In the genomic region with DNA sequence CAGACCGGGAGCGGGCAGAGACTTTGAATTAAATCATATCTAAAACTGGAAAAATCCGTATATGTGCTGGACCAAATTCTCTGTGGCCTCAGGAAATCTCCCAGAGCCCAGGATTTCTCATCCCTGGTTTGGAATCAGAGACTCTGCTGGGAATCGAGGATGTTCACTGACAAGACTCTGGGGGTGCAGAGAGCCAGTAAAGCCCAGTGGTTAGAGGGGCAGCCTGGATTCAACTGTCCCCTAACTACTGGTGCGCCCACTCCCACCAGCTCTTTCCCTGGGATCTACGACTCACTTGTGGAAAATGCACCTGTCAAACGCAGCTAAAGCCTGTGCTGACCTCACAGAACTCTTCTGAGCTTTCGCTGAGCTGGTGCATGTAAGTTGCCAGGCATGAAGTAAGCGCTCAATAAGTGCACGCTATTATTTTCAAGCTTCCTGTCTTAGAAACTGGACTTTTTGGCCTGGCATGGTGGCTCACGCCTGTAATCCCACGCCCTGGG, we compare ENCODE assay signal across 20 cellular contexts. TPM values are rescaled to one million over a fixed set of nuclear protein-coding genes. Genes with fewer than 3 reads are reported as not detected.
DNase-seq lines count a peak whose midpoint lies in the region; ATAC-seq, FAIRE-seq and TF ChIP-seq lines count a peak whose summit lies in the region.
"Had no signal": no experiment of that assay in that cellular context is flagged by ENCODE, and none has a peak within 500 bp of the region (broad histone marks: within the 10 kb centered on the region; RNA-seq: fewer than 3 reads in every experiment).

No MANE protein-coding gene starts in this region.

- H3K79me2 ChIP-seq in endothelial cell of umbilical vein (ENCODE audit: control insufficient read depth, insufficient read depth, low read length), result peaks cover 46% of the 10 kb centered on the region

- no peaks in the 10 kb centered on the region for H3K9me1 ChIP-seq in endothelial cell of umbilical vein (replicated peaks; ENCODE audit: control insufficient read depth, extremely low read depth, insufficient read depth, low read length)

- TF ChIP-seq CTCF in endothelial cell of umbilical vein (IDR thresholded peaks at IDR 0.05; ENCODE audit: extremely low read depth in 1 of 2, insufficient read depth in 1 of 2, low read depth in 1 of 2, low read length in 2 of 2) (no peak), nephron progenitor cell (IDR thresholded peaks at IDR 0.05) (no peak)

- no peak overlapping the region for H3K4me3 ChIP-seq in endothelial cell of umbilical vein (replicated peaks in 1 of 3; ENCODE audit: insufficient read depth in 1 of 3, low read depth in 1 of 3, low read length in 3 of 3)
- H3K4me3 ChIP-seq: GM12878, sigmoid colon had no signal

- no peak overlapping the region for H2AFZ ChIP-seq in endothelial cell of umbilical vein (ENCODE audit: low read depth, low read length)

- no peaks in the 10 kb centered on the region for H3K9me3 Mint-ChIP-seq in nephron progenitor cell
- H3K9me3 Mint-ChIP-seq: dendritic cell treated with granulocyte-macrophage colony-stimulating factor and Interleukin-4, amounts not matched to agents 40 ng/mL and 50 ng/mL, for 4 days; natural killer cell had no signal

- peak; percentile 8 for FAIRE-seq in endothelial cell of umbilical vein (lab: Jason Lieb, UNC)
- FAIRE-seq: astrocyte, GM12878 had no signal

- peak overlapping the region; percentile 13 for H3K9ac ChIP-seq in endothelial cell of umbilical vein (replicated peaks; ENCODE audit: extremely low read depth, insufficient read depth, low read length)

- ATAC-seq in HG03354 (IDR thresholded peaks at IDR 0.05; ENCODE audit: poor library complexity, severe bottlenecking, unreplicated experiment), result no peak
- ATAC-seq: GM12878, natural killer cell had no signal

- H3K9me3 ChIP-seq in endothelial cell of umbilical vein (replicated peaks; ENCODE audit: control insufficient read depth, insufficient read depth, low read length), result no peaks in the 10 kb centered on the region
- H3K9me3 ChIP-seq: esophagus squamous epithelium, sigmoid colon had no signal

- POLR2A ChIA-PET in endothelial cell of umbilical vein (lab: Charles Lee), result interaction anchor here (1.1 to 1.6 kb wide), 2 partner anchors 14 to 15 kb away, joined by 5 read pairs; no protein-coding TSS in a partner anchor

- peaks cover 6% of the 10 kb centered on the region for H3K4me1 Mint-ChIP-seq in nephron progenitor cell

- H3K4me2 ChIP-seq in endothelial cell of umbilical vein (ENCODE audit: insufficient read depth, low read length), result peak overlapping the region; percentile 45

- H4K20me1 ChIP-seq in endothelial cell of umbilical vein (replicated peaks; ENCODE audit: control insufficient read depth, extremely low read depth, insufficient read depth, low read length), result peaks cover 2% of the 10 kb centered on the region

- DNase-seq in DMS53 treated with DMSO at 0.1 percent for 48 hours (lab: John Stamatoyannopoulos, UW; ENCODE audit: unreplicated experiment) (peak; percentile 12), NCI-H226 (peak; percentile 31), endothelial cell of umbilical vein (ENCODE audit: low read depth, low spot score) (peak; percentile 42), nephron progenitor cell (no peak), NCI-H82 (lab: John Stamatoyannopoulos, UW) (no peak), HuH-7 (ENCODE audit: low spot score) (no peak), HK-2 (ENCODE audit: unreplicated experiment) (no peak)
- DNase-seq: activated CD4-positive, alpha-beta T cell treated with anti-CD3 and anti-CD28 coated beads for 48 hours; activated CD8-positive, alpha-beta memory T cell treated with anti-CD3 and anti-CD28 coated beads, Interleukin-2, amount 50 U/mL, for 4 hours; esophagus squamous epithelium; hippocampal formation; mammary epithelial cell; natural killer cell; NCI-H510A; sigmoid colon; T-helper 9 cell had no signal

- CTCF ChIA-PET in endothelial cell of umbilical vein (lab: Charles Lee), result interaction anchor here (0.7 to 2.6 kb wide), 7 partner anchors 12 to 252 kb away, joined by 3 to 16 read pairs (median 4); partner anchors contain the start of genes CDK9 and TOR2A

- peaks cover 12% of the 10 kb centered on the region for H3K4me1 ChIP-seq in endothelial cell of umbilical vein (ENCODE audit: control insufficient read depth, extremely low read depth, insufficient read depth, low read length)

- no peaks in the 10 kb centered on the region for H3K36me3 Mint-ChIP-seq in nephron progenitor cell (ENCODE audit: low read depth)

- H3K27me3 Mint-ChIP-seq in nephron progenitor cell (ENCODE audit: low read depth, poor library complexity), result peaks cover 75% of the 10 kb centered on the region
- H3K27me3 Mint-ChIP-seq: dendritic cell treated with granulocyte-macrophage colony-stimulating factor and Interleukin-4, amounts not matched to agents 40 ng/mL and 50 ng/mL, for 4 days had no signal

- intact Hi-C loops in endothelial cell of umbilical vein (cut with micrococcal nuclease), result loop anchor here (2.0 kb wide), 1 partner anchor 15 kb away; no protein-coding TSS in a partner anchor

- TF ChIP-seq POLR2A in endothelial cell of umbilical vein (IDR thresholded peaks at IDR 0.05; ENCODE audit: low read depth, low read length), result no peak

- H3K4me3 Mint-ChIP-seq in nephron progenitor cell, result peak overlapping the region; percentile 47
- H3K4me3 Mint-ChIP-seq: dendritic cell treated with granulocyte-macrophage colony-stimulating factor and Interleukin-4, amounts not matched to agents 40 ng/mL and 50 ng/mL, for 4 days; natural killer cell had no signal

- H3K27ac Mint-ChIP-seq in nephron progenitor cell, result no peak overlapping the region
- H3K27ac Mint-ChIP-seq: dendritic cell treated with granulocyte-macrophage colony-stimulating factor and Interleukin-4, amounts not matched to agents 40 ng/mL and 50 ng/mL, for 4 days; natural killer cell had no signal

- H3K27ac ChIP-seq in endothelial cell of umbilical vein (ENCODE audit: insufficient read depth, low read depth, low read length), result peak overlapping the region; percentile 29

- BruUV-seq in endothelial cell of umbilical vein (replicated peaks; lab: Mats Ljungman, UMichigan), result no TSS peak

- peaks cover 6 to 32% of the 10 kb centered on the region in 2 experiments for H3K36me3 ChIP-seq in endothelial cell of umbilical vein (ENCODE audit: control insufficient read depth in 2 of 2, extremely low read depth in 1 of 2, insufficient read depth in 2 of 2, low read length in 2 of 2)
- H3K36me3 ChIP-seq: sigmoid colon had no signal

- dilution Hi-C loops in endothelial cell of umbilical vein (cut with MboI; ENCODE audit: extremely low pct_ligation_motif_present, low sequenced_read_pairs), result no loop called here

- no peaks in the 10 kb centered on the region for H3K27me3 ChIP-seq in endothelial cell of umbilical vein (ENCODE audit: control insufficient read depth in 2 of 2, insufficient read depth in 2 of 2, low read length in 2 of 2)

RNA-seq across cellular contexts. Expression of gene TOR2A, which starts 20.5 kb away (rescaled TPM):
- total RNA-seq in endothelial cell of umbilical vein, result 17.1 and 19.3 TPM in 2 replicates
- polyA plus RNA-seq in endothelial cell of umbilical vein, result 23.9 and 28.8 TPM in 2 replicates
- polyA plus RNA-seq in endothelial cell of umbilical vein (2011; cell fraction: cytosol; rRNA removed), result 18.4 and 25.3 TPM in 2 replicates
- polyA plus RNA-seq in endothelial cell of umbilical vein (2011; cell fraction: nucleus; rRNA removed), result 16.0 and 18.0 TPM in 2 replicates
- polyA plus RNA-seq in endothelial cell of umbilical vein (2012), result 11.3 and 18.5 TPM in 2 replicates
- 5.2 and 5.8 TPM in 2 replicates for polyA minus RNA-seq in endothelial cell of umbilical vein
- polyA minus RNA-seq in endothelial cell of umbilical vein (2011; cell fraction: cytosol; rRNA and poly(A)+ RNA removed), result 16.5 TPM
- polyA minus RNA-seq in endothelial cell of umbilical vein (2011; cell fraction: nucleus; rRNA and poly(A)+ RNA removed), result 5.1 and 7.3 TPM in 2 replicates

RNA-seq across cellular contexts. Expression of gene SH2D3C, which starts 22.9 kb away (rescaled TPM):
- 95.0 and 102 TPM in 2 replicates for total RNA-seq in endothelial cell of umbilical vein
- 173 and 218 TPM in 2 replicates for polyA plus RNA-seq in endothelial cell of umbilical vein
- polyA plus RNA-seq in endothelial cell of umbilical vein (2011; cell fraction: cytosol; rRNA removed), result 61.4 and 68.1 TPM in 2 replicates
- polyA plus RNA-seq in endothelial cell of umbilical vein (2011; cell fraction: nucleus; rRNA removed), result 67.4 and 92.8 TPM in 2 replicates
- polyA plus RNA-seq in endothelial cell of umbilical vein (2012), result 42.8 and 49.4 TPM in 2 replicates
- 104 and 130 TPM in 2 replicates for polyA minus RNA-seq in endothelial cell of umbilical vein
- polyA minus RNA-seq in endothelial cell of umbilical vein (2011; cell fraction: cytosol; rRNA and poly(A)+ RNA removed), result not detected
- 45.1 and 63.7 TPM in 2 replicates for polyA minus RNA-seq in endothelial cell of umbilical vein (2011; cell fraction: nucleus; rRNA and poly(A)+ RNA removed)

RNA-seq across cellular contexts. Expression of gene CDK9, which starts 30.2 kb away (rescaled TPM):
- total RNA-seq in endothelial cell of umbilical vein, result 124 and 128 TPM in 2 replicates
- polyA plus RNA-seq in endothelial cell of umbilical vein, result 92.2 and 99.0 TPM in 2 replicates
- 50.0 and 61.0 TPM in 2 replicates for polyA plus RNA-seq in endothelial cell of umbilical vein (2011; cell fraction: cytosol; rRNA removed)
- polyA plus RNA-seq in endothelial cell of umbilical vein (2011; cell fraction: nucleus; rRNA removed), result 193 and 200 TPM in 2 replicates
- polyA plus RNA-seq in endothelial cell of umbilical vein (2012), result 76.9 and 94.3 TPM in 2 replicates
- polyA minus RNA-seq in endothelial cell of umbilical vein, result 88.4 and 92.9 TPM in 2 replicates
- 63.0 TPM for polyA minus RNA-seq in endothelial cell of umbilical vein (2011; cell fraction: cytosol; rRNA and poly(A)+ RNA removed)
- polyA minus RNA-seq in endothelial cell of umbilical vein (2011; cell fraction: nucleus; rRNA and poly(A)+ RNA removed), result 58.3 and 65.1 TPM in 2 replicates

RNA-seq across cellular contexts. Expression of gene TTC16, which starts 39.7 kb away (rescaled TPM):
- not detected in 2 replicates for total RNA-seq in endothelial cell of umbilical vein
- not detected in 2 replicates for polyA plus RNA-seq in endothelial cell of umbilical vein
- polyA plus RNA-seq in endothelial cell of umbilical vein (2011; cell fraction: cytosol; rRNA removed), result not detected in 2 replicates
- polyA plus RNA-seq in endothelial cell of umbilical vein (2011; cell fraction: nucleus; rRNA removed), result 0.05 TPM in 1 of 2 replicates, not detected in the other
- not detected in 2 replicates for polyA plus RNA-seq in endothelial cell of umbilical vein (2012)
- polyA minus RNA-seq in endothelial cell of umbilical vein, result not detected in 2 replicates
- polyA minus RNA-seq in endothelial cell of umbilical vein (2011; cell fraction: cytosol; rRNA and poly(A)+ RNA removed), result 0.31 TPM
- not detected in 2 replicates for polyA minus RNA-seq in endothelial cell of umbilical vein (2011; cell fraction: nucleus; rRNA and poly(A)+ RNA removed)
- total RNA-seq: astrocyte, GM12878, sigmoid colon had no signal

RNA-seq across cellular contexts. Expression of gene PTRH1, which starts 40.1 kb away (rescaled TPM):
- 19.6 and 25.1 TPM in 2 replicates for total RNA-seq in endothelial cell of umbilical vein
- 52.2 and 73.6 TPM in 2 replicates for polyA plus RNA-seq in endothelial cell of umbilical vein
- 23.6 and 31.1 TPM in 2 replicates for polyA plus RNA-seq in endothelial cell of umbilical vein (2011; cell fraction: cytosol; rRNA removed)
- 12.7 and 14.7 TPM in 2 replicates for polyA plus RNA-seq in endothelial cell of umbilical vein (2011; cell fraction: nucleus; rRNA removed)
- 19.6 and 42.8 TPM in 2 replicates for polyA plus RNA-seq in endothelial cell of umbilical vein (2012)
- 7.6 and 9.2 TPM in 2 replicates for polyA minus RNA-seq in endothelial cell of umbilical vein
- 21.4 TPM for polyA minus RNA-seq in endothelial cell of umbilical vein (2011; cell fraction: cytosol; rRNA and poly(A)+ RNA removed)
- 4.9 and 11.2 TPM in 2 replicates for polyA minus RNA-seq in endothelial cell of umbilical vein (2011; cell fraction: nucleus; rRNA and poly(A)+ RNA removed)

Comparison
In these comparisons a context has a peak if more than half of its experiments do, and no peak if none do; other contexts are left out.
1. DNase-seq: peak in DMS53 treated with DMSO at 0.1 percent for 48 hours (single experiment), NCI-H226 (single experiment) and endothelial cell of umbilical vein (single experiment); none in nephron progenitor cell (single experiment), NCI-H82 (single experiment), HuH-7 (single experiment) and HK-2 (single experiment).